Comparison of ENCODE assay signal across 8 cellular contexts in genomic region chr2:43611987-43612894, GRCh38. TPM values are rescaled to one million over a fixed set of nuclear protein-coding genes. Genes with fewer than 3 reads are reported as not detected.
DNase-seq lines count a peak whose midpoint lies in the region; ATAC-seq lines count a peak whose summit lies in the region.

No MANE protein-coding gene starts in this region.

- no peak overlapping the region for H3K27ac ChIP-seq in caudate nucleus (ENCODE audit: low read depth, low read length)

- in situ Hi-C loops in G401 (cut with HindIII; ENCODE audit: low sequenced_read_pairs) = no loop called here

- DNase-seq in G401 (ENCODE audit: low spot score) (peak; percentile 57), NCI-H2227 treated with DMSO at 0.1 percent for 48 hours (lab: John Stamatoyannopoulos, UW) (peak; percentile 44), caudate nucleus (lab: John Stamatoyannopoulos, UW) (peak in 49 of 61 donors; percentile 1 to 78 (median 25)), left lobe of liver (ENCODE audit: low spot score) (peak; percentile 69)
- peak; percentile 31 to 46 (median 42) for DNase-seq in activated CD4-positive, CD25-positive, alpha-beta regulatory T cell (lab: John Stamatoyannopoulos, UW)
- peak; percentile 44 to 72 (median 67) for DNase-seq in stimulated activated CD4-positive, alpha-beta T cell treated with anti-CD3 and anti-CD28 coated beads, TNF-alpha, amount 100 ng/mL, for 24 hours (ENCODE audit: low read depth in 3 of 3)

- ATAC-seq in HG02798 (IDR thresholded peaks at IDR 0.05; ENCODE audit: poor library complexity, unreplicated experiment) = peak; percentile 80
- ATAC-seq in left lobe of liver = peak; percentile 93
- no peak for ATAC-seq in HG03439 (IDR thresholded peaks at IDR 0.05; ENCODE audit: unreplicated experiment)

RNA-seq across cellular contexts. Expression of gene THADA, which starts 16.4 kb away (rescaled TPM):
- total RNA-seq in G401 (2014; rRNA removed; shearing (Covaris generic)) = 35.9 and 39.6 TPM in 2 replicates
- total RNA-seq in left lobe of liver = 20.0 TPM

RNA-seq across cellular contexts. Expression of gene PLEKHH2, which starts 24.8 kb away (rescaled TPM):
- total RNA-seq in G401 (2014; rRNA removed; shearing (Covaris generic)) = 1.2 and 2.1 TPM in 2 replicates
- 1.6 TPM for total RNA-seq in left lobe of liver
